21 cellular contexts compared by ENCODE assay signal in genomic region chr5:173394701-173395100, GRCh38.
DNase-seq lines count a peak whose midpoint lies in the region; ATAC-seq and TF ChIP-seq lines count a peak whose summit lies in the region.
"Had no signal": no experiment of that assay in that cellular context is flagged by ENCODE, and none has a peak within 500 bp of the region (broad histone marks: within the 10 kb centered on the region; RNA-seq: fewer than 3 reads in every experiment).

No MANE protein-coding gene starts in this region.

- H3K9me2 ChIP-seq in GM23248 (ENCODE audit: insufficient read depth): no peaks in the 10 kb centered on the region
- H3K9me2 ChIP-seq: SK-N-SH had no signal

- no peak overlapping the region for H3K9ac ChIP-seq in GM23248
- H3K9ac ChIP-seq: SK-N-SH had no signal

- no peak for TF ChIP-seq EP300 in sigmoid colon (IDR thresholded peaks at IDR 0.05)

- H3K36me3 ChIP-seq in GM23248 (ENCODE audit: low read depth) (no peaks in the 10 kb centered on the region), sigmoid colon (no peaks in the 10 kb centered on the region)
- H3K36me3 ChIP-seq: MG63 had no signal

- H4K20me1 ChIP-seq in GM23248 (ENCODE audit: insufficient read depth): no peaks in the 10 kb centered on the region

- no peak for TF ChIP-seq CTCF in fibroblast of the aortic adventitia (IDR thresholded peaks at IDR 0.05; ENCODE audit: insufficient read depth, low read length)
- TF ChIP-seq CTCF in sigmoid colon (IDR thresholded peaks at IDR 0.05): no peak

- peaks cover 14% of the 10 kb centered on the region; the same call in 1 of the 2 replicates for H3K4me1 ChIP-seq in GM23248 (ENCODE audit: insufficient read depth)
- no peaks in the 10 kb centered on the region for H3K4me1 ChIP-seq in sigmoid colon

- in situ Hi-C loops in GM23248 (cut with MboI): no loop called here

- H3K27ac ChIP-seq in GM23248: no peak overlapping the region
- H3K27ac ChIP-seq in sigmoid colon: no peak overlapping the region

- DNase-seq in AG08396 (ENCODE audit: low spot score) (peak; percentile 32), GM23248 (peak; percentile 63), fibroblast of the aortic adventitia (ENCODE audit: low read depth) (peak; percentile 55), sigmoid colon (peak; percentile 36)
- no peak for DNase-seq in activated CD8-positive, alpha-beta memory T cell treated with anti-CD3 and anti-CD28 coated beads for 24 hours
- DNase-seq: CD8-positive, alpha-beta T cell; DMS153; KBM-7; NCI-H1105 treated with DMSO at 0.1 percent for 48 hours; NCI-H146; NCI-H2029 treated with DMSO at 0.1 percent for 48 hours; NCI-H446 treated with DMSO at 0.1 percent for 48 hours; NCI-H526; NCI-H82; NK-92 treated with Interleukin-12 subunit alpha and Interleukin-12 subunit beta, amount 100 ng/mL, for 24 hours; SK-N-SH; SW 1271 had no signal

- H3K4me3 ChIP-seq in GM23248: no peak overlapping the region
- H3K4me3 ChIP-seq in fibroblast of the aortic adventitia (ENCODE audit: low read depth, low read length): no peak overlapping the region
- no peak overlapping the region for H3K4me3 ChIP-seq in sigmoid colon
- H3K4me3 ChIP-seq: GM12878, MG63 had no signal

- no peaks in the 10 kb centered on the region for H3K9me3 ChIP-seq in GM23248 (ENCODE audit: low read depth)
- H3K9me3 ChIP-seq in sigmoid colon: peaks cover 0 to 4% (median 1%) of the 10 kb centered on the region in 4 donors
- H3K9me3 ChIP-seq: SK-N-SH had no signal

- H2AFZ ChIP-seq in GM23248: no peak overlapping the region

- WGBS in GM23248 (ENCODE audit: low coverage in 1 of 2, low lambda C conversion rate in 2 of 2, missing lambda C conversion rate in 2 of 2), 2 experiments: 19 to 25% methylated on average over 4 of the region's 4 CpGs
- 65 to 75% methylated on average over 4 of the region's 4 CpGs for WGBS in sigmoid colon, 2 donors

- H3K27me3 ChIP-seq in GM23248 (replicated peaks; ENCODE audit: insufficient read depth) (no peaks in the 10 kb centered on the region), sigmoid colon (no peaks in the 10 kb centered on the region)
- H3K27me3 ChIP-seq: MG63 had no signal

- H3F3A ChIP-seq in GM23248 (ENCODE audit: insufficient read depth): no peaks in the 10 kb centered on the region

- no peak for TF ChIP-seq POLR2A in sigmoid colon (IDR thresholded peaks at IDR 0.05)

- ATAC-seq in HG02678 (IDR thresholded peaks at IDR 0.05; ENCODE audit: unreplicated experiment): no peak
- ATAC-seq in HG03439 (IDR thresholded peaks at IDR 0.05; ENCODE audit: unreplicated experiment): no peak
- ATAC-seq: CD8-positive, alpha-beta T cell; GM12878 had no signal

- no peaks in the 10 kb centered on the region for H3K79me2 ChIP-seq in GM23248 (ENCODE audit: insufficient read depth)

- intact Hi-C loops in sigmoid colon (cut with DNase I): no loop called here

- no peak overlapping the region for H3K4me2 ChIP-seq in GM23248 (ENCODE audit: unreplicated experiment)
- H3K4me2 ChIP-seq: SK-N-SH had no signal
